24 cellular contexts compared by ENCODE assay signal in the genomic region with DNA sequence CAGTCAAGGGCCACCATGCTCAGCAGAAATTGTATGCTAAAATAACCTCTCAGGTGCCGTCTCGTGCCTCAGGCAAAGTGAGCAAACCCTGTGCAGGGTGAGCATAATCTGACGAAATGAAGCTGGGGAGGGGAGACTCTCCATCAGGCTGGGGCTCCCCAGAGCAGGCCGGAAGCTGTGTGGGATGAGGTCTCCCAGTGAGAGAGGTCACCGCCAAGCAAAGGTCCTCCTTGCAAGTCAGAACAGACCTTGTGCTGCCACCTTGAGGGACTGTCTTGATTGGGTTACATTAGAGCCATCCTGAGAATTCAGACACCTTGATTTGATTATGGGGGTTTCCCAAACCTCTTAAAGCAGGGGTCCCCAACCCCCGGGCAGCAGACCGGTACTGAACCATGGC.
"Had no signal": no experiment of that assay in that cellular context is flagged by ENCODE, and none has a peak within 500 bp of the region (broad histone marks: within the 10 kb centered on the region; RNA-seq: fewer than 3 reads in every experiment).

No MANE protein-coding gene starts in this region.

- DNase-seq: activated CD4-positive, alpha-beta T cell treated with anti-CD3 and anti-CD28 coated beads for 48 hours; activated CD4-positive, alpha-beta T cell treated with anti-CD3 and anti-CD28 coated beads, Interleukin-2, amount 50 U/mL, for 48 hours; activated gamma-delta T cell; activated naive CD4-positive, alpha-beta T cell treated with anti-CD3 and anti-CD28 coated beads, Interleukin-2, amount 10 ng/mL, durations not matched to agents 7 days and 5 days; activated T-cell treated with anti-CD3 and anti-CD28 coated beads for 4 hours; activated T-cell treated with anti-CD3 and anti-CD28 coated beads, Interleukin-2, amount 50 U/mL, for 48 hours; aorta; central memory CD4-positive, alpha-beta T cell; Kasumi-1; NCI-H1092; NCI-H1417; NCI-H2029; NCI-H2107; NCI-H2171 treated with DMSO at 0.1 percent for 48 hours; NCI-H226; NCI-H526; NCI-H82; PC-9; SIG-M5; T-helper 17 cell; T-helper 9 cell had no signal

- H3K4me2 ChIP-seq: PC-9 had no signal

- H3K27ac Mint-ChIP-seq: activated naive CD4-positive, alpha-beta T cell treated with anti-CD3 and anti-CD28 coated beads, Interleukin-2, amount 10 ng/mL, durations not matched to agents 7 days and 5 days; activated T-helper 17 cell treated with anti-CD3 and anti-CD28 coated beads, Interleukin-2, amount 50 U/mL, for 72 hours; T-helper 17 cell had no signal

- H3K4me3 ChIP-seq: breast epithelium, PC-9 had no signal

- H3K4me3 Mint-ChIP-seq: activated naive CD4-positive, alpha-beta T cell treated with anti-CD3 and anti-CD28 coated beads, Interleukin-2, amount 10 ng/mL, durations not matched to agents 7 days and 5 days; activated T-helper 17 cell treated with anti-CD3 and anti-CD28 coated beads, Interleukin-2, amount 50 U/mL, for 72 hours; T-helper 17 cell had no signal

- H3K4me1 Mint-ChIP-seq: activated T-helper 17 cell treated with anti-CD3 and anti-CD28 coated beads, Interleukin-2, amount 50 U/mL, for 72 hours had no signal

- H3K9me3 Mint-ChIP-seq: activated naive CD4-positive, alpha-beta T cell treated with anti-CD3 and anti-CD28 coated beads, Interleukin-2, amount 10 ng/mL, durations not matched to agents 7 days and 5 days; activated T-helper 17 cell treated with anti-CD3 and anti-CD28 coated beads, Interleukin-2, amount 50 U/mL, for 72 hours had no signal

- H3K36me3 Mint-ChIP-seq: activated naive CD4-positive, alpha-beta T cell treated with anti-CD3 and anti-CD28 coated beads, Interleukin-2, amount 10 ng/mL, durations not matched to agents 7 days and 5 days had no signal

- H3K9me3 ChIP-seq: breast epithelium had no signal

- ATAC-seq: activated CD4-positive, CD25-positive, alpha-beta regulatory T cell treated with anti-CD3 and anti-CD28 coated beads, Interleukin-2, amount 50 U/mL, for 24 hours; activated T-helper 17 cell treated with anti-CD3 and anti-CD28 coated beads, Interleukin-2, amount 50 U/mL, for 72 hours; T-helper 17 cell had no signal

- H3K36me3 ChIP-seq: breast epithelium had no signal

- H2AFZ ChIP-seq: PC-9 had no signal

- H3K27me3 ChIP-seq: breast epithelium had no signal

- H3K4me1 ChIP-seq: breast epithelium had no signal
